In genomic region chr3:42855547-42856380, GRCh38 we compare ENCODE assay signal across 15 cellular contexts. TPM values are rescaled to one million over a fixed set of nuclear protein-coding genes. Genes with fewer than 3 reads are reported as not detected.
"Had no signal": no experiment of that assay in that cellular context is flagged by ENCODE, and none has a peak within 500 bp of the region (broad histone marks: within the 10 kb centered on the region; RNA-seq: fewer than 3 reads in every experiment).

No MANE protein-coding gene starts in this region.

- H3K4me1 ChIP-seq: colonic mucosa had no signal

- H3K9me3 ChIP-seq: colonic mucosa, ovary, tibial artery had no signal

- H3K27me3 ChIP-seq: colonic mucosa, ovary, tibial artery had no signal

- ATAC-seq: activated CD4-positive, CD25-positive, alpha-beta regulatory T cell treated with anti-CD3 and anti-CD28 coated beads, Interleukin-2, amount 50 U/mL, for 24 hours; naive thymus-derived CD4-positive, alpha-beta T cell; T-helper 17 cell had no signal

- H3K4me3 ChIP-seq: colonic mucosa, ovary, tibial artery had no signal

- DNase-seq: activated T-cell treated with anti-CD3 and anti-CD28 coated beads, Interleukin-2, amount 50 U/mL, for 24 hours; caudate nucleus; colonic mucosa; effector CD8-positive, alpha-beta T cell; foreskin melanocyte; immature natural killer cell; naive thymus-derived CD4-positive, alpha-beta T cell; ovary; stimulated activated CD4-positive, alpha-beta T cell treated with anti-CD3 and anti-CD28 coated beads, Interleukin-2, amount 100 ng/mL, for 48 hours; stimulated activated naive B cell treated with anti-CD40 and anti-IgM and Interleukin-4, amounts not matched to agents 10 μg/mL and 1 μg/mL and 100 μg/mL, for 72 hours; T-helper 17 cell; tibial artery had no signal

- H3K27ac ChIP-seq: colonic mucosa, ovary, tibial artery had no signal

- H3K36me3 ChIP-seq: colonic mucosa, ovary had no signal

RNA-seq across cellular contexts. Expression of gene CYP8B1, which starts 19.9 kb away (rescaled TPM):
- total RNA-seq: fibroblast of lung; lung microvascular endothelial cell; naive thymus-derived CD4-positive, alpha-beta T cell; T-helper 17 cell had no signal
